11 cellular contexts compared by ENCODE assay signal in the genomic region with DNA sequence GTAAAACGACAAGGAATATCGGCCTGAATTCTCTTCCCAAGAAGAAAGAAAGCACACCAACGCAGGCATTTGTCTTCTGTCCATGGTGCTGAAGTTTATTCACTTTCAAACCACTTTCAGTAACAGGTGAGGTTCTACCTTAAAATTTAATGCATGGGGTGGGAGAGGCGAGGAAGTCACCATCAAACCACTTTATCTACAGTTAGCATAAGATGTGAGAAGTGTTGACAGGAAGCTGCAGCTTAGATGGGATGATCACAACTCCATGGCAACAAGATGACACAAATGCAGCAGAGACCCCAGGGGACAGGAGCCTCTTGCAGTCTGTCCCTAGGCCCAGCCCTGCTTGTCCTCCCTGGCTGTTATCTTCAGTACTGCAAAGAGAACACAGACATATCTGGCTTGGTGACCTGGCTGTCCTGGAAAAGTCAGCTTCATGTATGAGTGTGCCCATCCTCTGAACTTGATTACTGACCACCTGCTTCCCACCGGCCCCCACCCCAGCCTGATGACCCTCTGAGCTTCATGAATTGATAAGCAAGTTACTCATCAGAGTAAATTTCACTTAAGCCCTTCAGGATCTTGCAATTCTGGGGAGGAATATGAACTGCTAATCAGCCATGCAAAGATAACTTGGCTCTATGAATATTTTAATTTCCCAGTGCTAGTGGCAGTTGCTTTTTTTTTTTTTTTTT. TPM values are rescaled to one million over a fixed set of nuclear protein-coding genes. Genes with fewer than 3 reads are reported as not detected.
DNase-seq lines count a peak whose midpoint lies in the region; ATAC-seq and TF ChIP-seq lines count a peak whose summit lies in the region.
"Had no signal": no experiment of that assay in that cellular context is flagged by ENCODE, and none has a peak within 500 bp of the region (broad histone marks: within the 10 kb centered on the region; RNA-seq: fewer than 3 reads in every experiment).

No MANE protein-coding gene starts in this region.

- peak overlapping the region; percentile 41 for H3K4me3 ChIP-seq in neural cell (ENCODE audit: low read length)
- H3K4me3 ChIP-seq: MG63 had no signal

- peaks cover 20% of the 10 kb centered on the region for H3K36me3 Mint-ChIP-seq in activated CD4-positive, alpha-beta T cell treated with anti-CD3 and anti-CD28 coated beads, Interleukin-2, amount 10 ng/mL, durations not matched to agents 24 days and 14 days (ENCODE audit: low read depth)

- peak; percentile 60 for DNase-seq in activated CD4-positive, alpha-beta T cell treated with anti-CD3 and anti-CD28 coated beads, Interleukin-2, amount 10 ng/mL, durations not matched to agents 24 days and 14 days
- no peak for DNase-seq in activated CD4-positive, alpha-beta T cell treated with anti-CD3 and anti-CD28 coated beads for 48 hours
- DNase-seq in amniotic epithelial cell (ENCODE audit: low read depth) (peak; percentile 31), EL (no peak)
- DNase-seq: MG63 had no signal

- no peaks in the 10 kb centered on the region for H3K9me3 Mint-ChIP-seq in activated CD4-positive, alpha-beta T cell treated with anti-CD3 and anti-CD28 coated beads, Interleukin-2, amount 10 ng/mL, durations not matched to agents 24 days and 14 days
- H3K9me3 Mint-ChIP-seq: stimulated activated memory B cell treated with anti-CD40 and anti-IgM and Interleukin-4, amounts not matched to agents 10 μg/mL and 1 μg/mL and 100 μg/mL, for 72 hours had no signal

- no peaks in the 10 kb centered on the region for H3K9me3 ChIP-seq in neural cell (ENCODE audit: low read length)
- H3K9me3 ChIP-seq: MG63 had no signal

- H3K27ac ChIP-seq in neural cell (ENCODE audit: low read length): peak overlapping the region; percentile 90

- no peaks in the 10 kb centered on the region for H3F3A ChIP-seq in neural cell (ENCODE audit: insufficient read depth, low read length, poor library complexity, severe bottlenecking)

- peaks cover 3% of the 10 kb centered on the region for H3K27me3 Mint-ChIP-seq in activated CD4-positive, alpha-beta T cell treated with anti-CD3 and anti-CD28 coated beads, Interleukin-2, amount 10 ng/mL, durations not matched to agents 24 days and 14 days
- H3K27me3 Mint-ChIP-seq: stimulated activated memory B cell treated with anti-CD40 and anti-IgM and Interleukin-4, amounts not matched to agents 10 μg/mL and 1 μg/mL and 100 μg/mL, for 72 hours had no signal

- H3K4me3 Mint-ChIP-seq in activated CD4-positive, alpha-beta T cell treated with anti-CD3 and anti-CD28 coated beads, Interleukin-2, amount 10 ng/mL, durations not matched to agents 24 days and 14 days: no peak overlapping the region
- H3K4me3 Mint-ChIP-seq: stimulated activated memory B cell treated with anti-CD40 and anti-IgM and Interleukin-4, amounts not matched to agents 10 μg/mL and 1 μg/mL and 100 μg/mL, for 72 hours had no signal

- no peak for ATAC-seq in GM21360 (IDR thresholded peaks at IDR 0.05; ENCODE audit: unreplicated experiment)
- ATAC-seq: Right ventricle myocardium inferior; stimulated activated memory B cell treated with anti-CD40 and anti-IgM and Interleukin-4, amounts not matched to agents 10 μg/mL and 1 μg/mL and 100 μg/mL, for 72 hours had no signal

- intact Hi-C loops in activated CD4-positive, alpha-beta T cell treated with anti-CD3 and anti-CD28 coated beads, Interleukin-2, amount 10 ng/mL, durations not matched to agents 24 days and 14 days (cut with micrococcal nuclease): no loop called here

- peak; percentile 81 for TF ChIP-seq EP300 in neural cell (conservative IDR thresholded peaks at IDR 0.05; ENCODE audit: poor library complexity, severe bottlenecking)

- peaks cover 2% of the 10 kb centered on the region for H3K4me1 Mint-ChIP-seq in activated CD4-positive, alpha-beta T cell treated with anti-CD3 and anti-CD28 coated beads, Interleukin-2, amount 10 ng/mL, durations not matched to agents 24 days and 14 days

- no peak overlapping the region for H2AFZ ChIP-seq in neural cell (ENCODE audit: low read depth, low read length)

- H3K9me2 ChIP-seq in neural cell (ENCODE audit: insufficient read depth, low read length): no peaks in the 10 kb centered on the region

- H3K27me3 ChIP-seq in neural cell (ENCODE audit: insufficient read depth, low read depth, low read length): no peaks in the 10 kb centered on the region
- H3K27me3 ChIP-seq: MG63 had no signal

- H3K36me3 ChIP-seq in neural cell (ENCODE audit: insufficient read depth, low read length): no peaks in the 10 kb centered on the region

- no peak overlapping the region for H3K27ac Mint-ChIP-seq in activated CD4-positive, alpha-beta T cell treated with anti-CD3 and anti-CD28 coated beads, Interleukin-2, amount 10 ng/mL, durations not matched to agents 24 days and 14 days
- H3K27ac Mint-ChIP-seq: stimulated activated memory B cell treated with anti-CD40 and anti-IgM and Interleukin-4, amounts not matched to agents 10 μg/mL and 1 μg/mL and 100 μg/mL, for 72 hours had no signal

- TF ChIP-seq CTCF in neural cell (IDR thresholded peaks at IDR 0.05; ENCODE audit: poor library complexity, severe bottlenecking): peak; percentile 69

- peak overlapping the region; percentile 56 for H3K9ac ChIP-seq in neural cell (ENCODE audit: low read length)

- H3K79me2 ChIP-seq in neural cell (replicated peaks; ENCODE audit: insufficient read depth, low read length): no peaks in the 10 kb centered on the region

- peak; percentile 56 for TF ChIP-seq RAD21 in neural cell (conservative IDR thresholded peaks at IDR 0.05)

- no peaks in the 10 kb centered on the region for H4K20me1 ChIP-seq in neural cell (ENCODE audit: insufficient read depth)

- H3K4me2 ChIP-seq in neural cell (ENCODE audit: low read length): peak overlapping the region; percentile 62

TF ChIP-seq in neural cell, 6 proteins besides CTCF, POLR2A, EP300 and RAD21:
- TF ChIP-seq TAF1 (IDR thresholded peaks at IDR 0.05; ENCODE audit: low read depth): no peak
- TF ChIP-seq SMC3 (conservative IDR thresholded peaks at IDR 0.05; ENCODE audit: poor library complexity): peak; percentile 47
- TF ChIP-seq EZH2 (IDR thresholded peaks at IDR 0.05; ENCODE audit: borderline replicate concordance, insufficient read depth, low read length, poor library complexity, severe bottlenecking): no peak
- TF ChIP-seq POLR2AphosphoS5 (IDR thresholded peaks at IDR 0.05): peak; percentile 55
- TF ChIP-seq, protein P1, sequence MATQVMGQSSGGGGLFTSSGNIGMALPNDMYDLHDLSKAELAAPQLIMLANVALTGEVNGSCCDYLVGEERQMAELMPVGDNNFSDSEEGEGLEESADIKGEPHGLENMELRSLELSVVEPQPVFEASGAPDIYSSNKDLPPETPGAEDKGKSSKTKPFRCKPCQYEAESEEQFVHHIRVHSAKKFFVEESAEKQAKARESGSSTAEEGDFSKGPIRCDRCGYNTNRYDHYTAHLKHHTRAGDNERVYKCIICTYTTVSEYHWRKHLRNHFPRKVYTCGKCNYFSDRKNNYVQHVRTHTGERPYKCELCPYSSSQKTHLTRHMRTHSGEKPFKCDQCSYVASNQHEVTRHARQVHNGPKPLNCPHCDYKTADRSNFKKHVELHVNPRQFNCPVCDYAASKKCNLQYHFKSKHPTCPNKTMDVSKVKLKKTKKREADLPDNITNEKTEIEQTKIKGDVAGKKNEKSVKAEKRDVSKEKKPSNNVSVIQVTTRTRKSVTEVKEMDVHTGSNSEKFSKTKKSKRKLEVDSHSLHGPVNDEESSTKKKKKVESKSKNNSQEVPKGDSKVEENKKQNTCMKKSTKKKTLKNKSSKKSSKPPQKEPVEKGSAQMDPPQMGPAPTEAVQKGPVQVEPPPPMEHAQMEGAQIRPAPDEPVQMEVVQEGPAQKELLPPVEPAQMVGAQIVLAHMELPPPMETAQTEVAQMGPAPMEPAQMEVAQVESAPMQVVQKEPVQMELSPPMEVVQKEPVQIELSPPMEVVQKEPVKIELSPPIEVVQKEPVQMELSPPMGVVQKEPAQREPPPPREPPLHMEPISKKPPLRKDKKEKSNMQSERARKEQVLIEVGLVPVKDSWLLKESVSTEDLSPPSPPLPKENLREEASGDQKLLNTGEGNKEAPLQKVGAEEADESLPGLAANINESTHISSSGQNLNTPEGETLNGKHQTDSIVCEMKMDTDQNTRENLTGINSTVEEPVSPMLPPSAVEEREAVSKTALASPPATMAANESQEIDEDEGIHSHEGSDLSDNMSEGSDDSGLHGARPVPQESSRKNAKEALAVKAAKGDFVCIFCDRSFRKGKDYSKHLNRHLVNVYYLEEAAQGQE (IDR thresholded peaks at IDR 0.05; ENCODE audit: borderline replicate concordance): peak; percentile 16
- no peak for TF ChIP-seq MXI1 (conservative IDR thresholded peaks at IDR 0.05; ENCODE audit: poor library complexity, severe bottlenecking)

RNA-seq across cellular contexts. Expression of a gene that starts 1.8 kb away (rescaled TPM):
- not detected in 2 replicates for total RNA-seq in activated CD4-positive, alpha-beta T cell treated with anti-CD3 and anti-CD28 coated beads, Interleukin-2, amount 10 ng/mL, durations not matched to agents 24 days and 14 days
- not detected in 2 replicates for polyA plus RNA-seq in neural cell
- not detected in 2 replicates for polyA minus RNA-seq in neural cell
- total RNA-seq: dermis microvascular lymphatic vessel endothelial cell, kidney epithelial cell had no signal

RNA-seq across cellular contexts. Expression of a gene that starts 13.0 kb away (rescaled TPM):
- total RNA-seq in activated CD4-positive, alpha-beta T cell treated with anti-CD3 and anti-CD28 coated beads, Interleukin-2, amount 10 ng/mL, durations not matched to agents 24 days and 14 days: not detected in 2 replicates
- polyA plus RNA-seq in neural cell: not detected in 2 replicates
- not detected in 2 replicates for polyA minus RNA-seq in neural cell
- total RNA-seq: dermis microvascular lymphatic vessel endothelial cell had no signal

RNA-seq across cellular contexts. Expression of a gene that starts 39.8 kb away (rescaled TPM):
- 12.7 and 15.2 TPM in 2 replicates for total RNA-seq in activated CD4-positive, alpha-beta T cell treated with anti-CD3 and anti-CD28 coated beads, Interleukin-2, amount 10 ng/mL, durations not matched to agents 24 days and 14 days
- polyA plus RNA-seq in neural cell: 12.5 and 15.6 TPM in 2 replicates
- polyA minus RNA-seq in neural cell: 20.9 and 21.3 TPM in 2 replicates

RNA-seq across cellular contexts. Expression of a gene that starts 40.0 kb away (rescaled TPM):
- total RNA-seq in activated CD4-positive, alpha-beta T cell treated with anti-CD3 and anti-CD28 coated beads, Interleukin-2, amount 10 ng/mL, durations not matched to agents 24 days and 14 days: 15.6 and 18.4 TPM in 2 replicates
- 21.2 and 25.8 TPM in 2 replicates for polyA plus RNA-seq in neural cell
- polyA minus RNA-seq in neural cell: 57.5 and 59.6 TPM in 2 replicates

Comparison
In these comparisons a context has a peak if more than half of its experiments do, and no peak if none do; other contexts are left out.
1. DNase-seq: peak in activated CD4-positive, alpha-beta T cell treated with anti-CD3 and anti-CD28 coated beads, Interleukin-2, amount 10 ng/mL, durations not matched to agents 24 days and 14 days (single experiment) and amniotic epithelial cell (single experiment); none in activated CD4-positive, alpha-beta T cell treated with anti-CD3 and anti-CD28 coated beads for 48 hours (single experiment) and EL (single experiment).